ENCODE assay signal across 8 cellular contexts in genomic region chr2:10048501-10049171, GRCh38. TPM values are rescaled to one million over a fixed set of nuclear protein-coding genes. Genes with fewer than 3 reads are reported as not detected.
A peak's percentile ranks its signal among the peaks of the same experiment; 100 is the strongest.
DNase-seq lines count a peak whose midpoint lies in the region; ATAC-seq and TF ChIP-seq lines count a peak whose summit lies in the region.

No MANE protein-coding gene starts in this region.

- H3K4me1 Mint-ChIP-seq in immature natural killer cell, result peaks cover 10 to 44% of the 10 kb centered on the region in 2 donors

- no peak overlapping the region for H3K4me3 Mint-ChIP-seq in immature natural killer cell

- peak; percentile 33 to 87 (median 63) for TF ChIP-seq CTCF in adrenal gland (IDR thresholded peaks at IDR 0.05)
- peak; percentile 63 for TF ChIP-seq CTCF in thoracic aorta (IDR thresholded peaks at IDR 0.05)

- H3K4me1 ChIP-seq in adrenal gland (replicated peaks in 1 of 2) (peaks cover 16 to 32% of the 10 kb centered on the region in 2 donors), thoracic aorta (ENCODE audit: control insufficient read depth in 1 of 2, low read depth in 2 of 2) (peaks cover 5 to 35% of the 10 kb centered on the region in 2 donors)

- H3K27me3 ChIP-seq in adrenal gland, result no peaks in the 10 kb centered on the region
- no peaks in the 10 kb centered on the region for H3K27me3 ChIP-seq in thoracic aorta (replicated peaks; ENCODE audit: insufficient read depth)

- peaks cover 7 to 30% (median 16%) of the 10 kb centered on the region in 3 donors for H3K36me3 Mint-ChIP-seq in immature natural killer cell

- H3K4me3 ChIP-seq in adrenal gland (no peak overlapping the region), thoracic aorta (no peak overlapping the region)

- H3K27ac Mint-ChIP-seq in immature natural killer cell, result peak overlapping the region in 4 of 6 donors; percentile 17 to 46 (median 40)

- H3K27ac ChIP-seq in adrenal gland (peak overlapping the region in 2 of 5 donors; percentile 44), thoracic aorta (no peak overlapping the region)

- DNase-seq in Right ventricle myocardium superior, result no peak
- DNase-seq in left cardiac atrium, result no peak
- peak; percentile 48 for DNase-seq in NCI-H146 treated with DMSO at 0.1 percent for 48 hours (lab: John Stamatoyannopoulos, UW; ENCODE audit: unreplicated experiment)
- DNase-seq in adrenal gland, result peak in 1 of 7 donors; percentile 43
- peak; percentile 46 to 61 (median 58) for DNase-seq in immature natural killer cell
- no peak for DNase-seq in thoracic aorta (ENCODE audit: low spot score)
- no peak for DNase-seq in stimulated activated CD4-positive, alpha-beta T cell treated with anti-CD3 and anti-CD28 coated beads, Interleukin-12 subunit alpha, Interleukin-12 subunit beta, amount 100 ng/mL, for 4 hours

- H3K9me3 Mint-ChIP-seq in immature natural killer cell, result no peaks in the 10 kb centered on the region

- TF ChIP-seq POLR2A in adrenal gland (IDR thresholded peaks at IDR 0.05), result no peak

- peaks cover 7 to 21% (median 9%) of the 10 kb centered on the region in 3 donors for H3K27me3 Mint-ChIP-seq in immature natural killer cell (ENCODE audit: low read depth in 3 of 3)

- ATAC-seq in Right ventricle myocardium superior (ENCODE audit: poor library complexity) (peak; percentile 34), left cardiac atrium (no peak), thoracic aorta (ENCODE audit: insufficient number of reproducible peaks, low FRiP score, low read depth) (no peak), GM21528 (IDR thresholded peaks at IDR 0.05; ENCODE audit: low FRiP score, unreplicated experiment) (no peak)

- no peaks in the 10 kb centered on the region for H3K9me3 ChIP-seq in adrenal gland (replicated peaks in 1 of 3)
- no peaks in the 10 kb centered on the region for H3K9me3 ChIP-seq in thoracic aorta

- intact Hi-C loops in Right ventricle myocardium superior (cut with DNase I) (loop anchor here (5.0 kb wide), 2 partner anchors 66 to 236 kb away; no protein-coding TSS in a partner anchor), left cardiac atrium (cut with DNase I) (loop anchor here (5.0 kb wide), 2 partner anchors 236 to 251 kb away; no protein-coding TSS in a partner anchor), adrenal gland (cut with DNase I) (loop anchor here (2.0 to 5.0 kb wide), 3 partner anchors 66 to 236 kb away; no protein-coding TSS in a partner anchor)

- H3K36me3 ChIP-seq in adrenal gland (replicated peaks in 1 of 2), result peaks cover 0 to 53% of the 10 kb centered on the region in 2 donors
- H3K36me3 ChIP-seq in thoracic aorta, result peaks cover 23% of the 10 kb centered on the region

- WGBS in adrenal gland, 4 donors, result 43 to 59% (median 56%) methylated on average over 8 to 10 of the region's 10 CpGs

RNA-seq across cellular contexts. Expression of gene KLF11, which starts 5.3 kb away (rescaled TPM):
- total RNA-seq in Right ventricle myocardium superior (24.4 TPM), left cardiac atrium (10 to 100 TPM; 21.7 to 32.0 TPM), adrenal gland (10 to 100 TPM; 20.9 to 75.7 (median 29.5) TPM), thoracic aorta (10 to 100 TPM; 14.4 to 20.0 TPM)
- polyA plus RNA-seq in adrenal gland (10 to 100 TPM in 1 of 3 donors, 1 to 10 TPM in 2; 6.8 to 21.5 (median 8.5) TPM), immature natural killer cell (10 to 100 TPM; 10.5 to 18.8 (median 11.7) TPM)

RNA-seq across cellular contexts. Expression of gene CYS1, which starts 31.6 kb away (rescaled TPM):
- total RNA-seq in Right ventricle myocardium superior (3.6 TPM), left cardiac atrium (1 to 10 TPM; 3.5 to 4.1 TPM), adrenal gland (1 to 10 TPM in 6 of 8 donors, under 1 TPM in 2; 0.18 to 3.6 (median 1.6) TPM), thoracic aorta (10 to 100 TPM; 13.5 to 26.9 TPM)
- polyA plus RNA-seq in adrenal gland (1 to 10 TPM in 1 of 3 donors, under 1 TPM in 2; 0.05 to 1.1 (median 0.48) TPM), immature natural killer cell (not detected)

Comparison
In these comparisons a context has a peak if more than half of its experiments do, and no peak if none do; other contexts are left out.
1. DNase-seq: peak in NCI-H146 treated with DMSO at 0.1 percent for 48 hours (single experiment) and immature natural killer cell (3 of 3); none in Right ventricle myocardium superior (single experiment), left cardiac atrium (single experiment), thoracic aorta (single experiment) and stimulated activated CD4-positive, alpha-beta T cell treated with anti-CD3 and anti-CD28 coated beads, Interleukin-12 subunit alpha, Interleukin-12 subunit beta, amount 100 ng/mL, for 4 hours (single experiment).